In the genomic region with DNA sequence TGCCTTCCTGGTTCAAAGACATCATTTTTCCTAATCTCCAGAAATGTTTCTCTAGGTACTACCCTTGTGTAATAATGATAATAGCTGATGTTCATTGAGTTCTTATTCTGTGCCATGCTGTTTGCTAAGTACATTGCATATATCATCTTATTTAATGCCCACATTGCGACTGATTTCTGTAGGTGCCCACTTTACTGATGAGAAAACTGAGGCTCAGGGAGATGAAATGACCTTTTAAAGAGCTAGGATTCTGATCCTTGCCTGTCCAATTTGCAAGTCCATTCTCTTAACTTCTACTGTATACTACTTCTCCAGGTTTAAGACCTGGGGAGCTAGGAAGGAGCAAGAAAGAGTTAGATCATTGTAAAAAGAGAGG, we compare ENCODE assay signal across 1 cellular context.
TF ChIP-seq lines count a peak whose summit lies in the region.

No MANE protein-coding gene starts in this region.

TF ChIP-seq in A549, 52 proteins besides CTCF, POLR2A, EP300 and RAD21:
- TF ChIP-seq, protein P1, sequence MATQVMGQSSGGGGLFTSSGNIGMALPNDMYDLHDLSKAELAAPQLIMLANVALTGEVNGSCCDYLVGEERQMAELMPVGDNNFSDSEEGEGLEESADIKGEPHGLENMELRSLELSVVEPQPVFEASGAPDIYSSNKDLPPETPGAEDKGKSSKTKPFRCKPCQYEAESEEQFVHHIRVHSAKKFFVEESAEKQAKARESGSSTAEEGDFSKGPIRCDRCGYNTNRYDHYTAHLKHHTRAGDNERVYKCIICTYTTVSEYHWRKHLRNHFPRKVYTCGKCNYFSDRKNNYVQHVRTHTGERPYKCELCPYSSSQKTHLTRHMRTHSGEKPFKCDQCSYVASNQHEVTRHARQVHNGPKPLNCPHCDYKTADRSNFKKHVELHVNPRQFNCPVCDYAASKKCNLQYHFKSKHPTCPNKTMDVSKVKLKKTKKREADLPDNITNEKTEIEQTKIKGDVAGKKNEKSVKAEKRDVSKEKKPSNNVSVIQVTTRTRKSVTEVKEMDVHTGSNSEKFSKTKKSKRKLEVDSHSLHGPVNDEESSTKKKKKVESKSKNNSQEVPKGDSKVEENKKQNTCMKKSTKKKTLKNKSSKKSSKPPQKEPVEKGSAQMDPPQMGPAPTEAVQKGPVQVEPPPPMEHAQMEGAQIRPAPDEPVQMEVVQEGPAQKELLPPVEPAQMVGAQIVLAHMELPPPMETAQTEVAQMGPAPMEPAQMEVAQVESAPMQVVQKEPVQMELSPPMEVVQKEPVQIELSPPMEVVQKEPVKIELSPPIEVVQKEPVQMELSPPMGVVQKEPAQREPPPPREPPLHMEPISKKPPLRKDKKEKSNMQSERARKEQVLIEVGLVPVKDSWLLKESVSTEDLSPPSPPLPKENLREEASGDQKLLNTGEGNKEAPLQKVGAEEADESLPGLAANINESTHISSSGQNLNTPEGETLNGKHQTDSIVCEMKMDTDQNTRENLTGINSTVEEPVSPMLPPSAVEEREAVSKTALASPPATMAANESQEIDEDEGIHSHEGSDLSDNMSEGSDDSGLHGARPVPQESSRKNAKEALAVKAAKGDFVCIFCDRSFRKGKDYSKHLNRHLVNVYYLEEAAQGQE (IDR thresholded peaks at IDR 0.05): no peak
- TF ChIP-seq, protein P2, sequence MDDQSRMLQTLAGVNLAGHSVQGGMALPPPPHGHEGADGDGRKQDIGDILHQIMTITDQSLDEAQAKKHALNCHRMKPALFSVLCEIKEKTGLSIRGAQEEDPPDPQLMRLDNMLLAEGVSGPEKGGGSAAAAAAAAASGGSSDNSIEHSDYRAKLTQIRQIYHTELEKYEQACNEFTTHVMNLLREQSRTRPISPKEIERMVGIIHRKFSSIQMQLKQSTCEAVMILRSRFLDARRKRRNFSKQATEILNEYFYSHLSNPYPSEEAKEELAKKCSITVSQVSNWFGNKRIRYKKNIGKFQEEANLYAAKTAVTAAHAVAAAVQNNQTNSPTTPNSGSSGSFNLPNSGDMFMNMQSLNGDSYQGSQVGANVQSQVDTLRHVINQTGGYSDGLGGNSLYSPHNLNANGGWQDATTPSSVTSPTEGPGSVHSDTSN (IDR thresholded peaks at IDR 0.05): no peak
- TF ChIP-seq, protein P3, sequence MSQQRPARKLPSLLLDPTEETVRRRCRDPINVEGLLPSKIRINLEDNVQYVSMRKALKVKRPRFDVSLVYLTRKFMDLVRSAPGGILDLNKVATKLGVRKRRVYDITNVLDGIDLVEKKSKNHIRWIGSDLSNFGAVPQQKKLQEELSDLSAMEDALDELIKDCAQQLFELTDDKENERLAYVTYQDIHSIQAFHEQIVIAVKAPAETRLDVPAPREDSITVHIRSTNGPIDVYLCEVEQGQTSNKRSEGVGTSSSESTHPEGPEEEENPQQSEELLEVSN (IDR thresholded peaks at IDR 0.05; ENCODE audit: borderline replicate concordance, low read depth): no peak
- TF ChIP-seq NR3C1 (IDR thresholded peaks at IDR 0.05) (no peak), CHD4 (IDR thresholded peaks at IDR 0.05; ENCODE audit: borderline replicate concordance) (no peak)
